ENCODE assay signal across 1 cellular context in the genomic region with DNA sequence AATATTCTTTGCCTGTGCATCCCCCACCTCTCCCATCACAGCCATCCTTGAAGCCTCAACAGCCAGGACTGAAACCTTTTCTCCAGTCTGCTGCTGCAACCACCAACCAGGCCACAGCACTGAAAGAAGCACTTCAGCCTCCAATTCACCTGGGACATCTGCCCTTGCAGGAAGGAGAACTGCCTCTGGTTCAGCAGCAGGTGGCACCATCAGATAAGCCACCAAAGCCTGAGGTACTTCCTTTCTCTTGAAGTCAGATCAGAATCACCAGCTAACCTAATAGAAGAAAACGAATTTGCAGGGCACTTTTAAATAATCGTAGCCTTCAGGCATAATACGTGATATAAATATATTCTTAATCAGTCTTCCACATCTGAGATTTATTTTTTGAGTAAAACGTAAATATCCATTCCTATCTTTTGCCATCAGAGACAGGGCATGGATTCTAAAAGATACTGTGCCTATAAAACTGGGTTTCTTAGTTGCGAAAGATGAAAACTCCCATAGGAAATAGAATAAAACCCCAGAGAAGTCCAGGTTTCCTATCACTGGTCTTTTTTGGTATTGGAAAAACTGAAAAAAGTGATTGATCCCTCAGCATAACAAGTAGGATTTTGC.
TF ChIP-seq lines count a peak whose summit lies in the region.

No MANE protein-coding gene starts in this region.

TF ChIP-seq in GM23338, 12 proteins besides CTCF, POLR2A, EP300 and RAD21 (continued from another document):
- TF ChIP-seq, protein P1, sequence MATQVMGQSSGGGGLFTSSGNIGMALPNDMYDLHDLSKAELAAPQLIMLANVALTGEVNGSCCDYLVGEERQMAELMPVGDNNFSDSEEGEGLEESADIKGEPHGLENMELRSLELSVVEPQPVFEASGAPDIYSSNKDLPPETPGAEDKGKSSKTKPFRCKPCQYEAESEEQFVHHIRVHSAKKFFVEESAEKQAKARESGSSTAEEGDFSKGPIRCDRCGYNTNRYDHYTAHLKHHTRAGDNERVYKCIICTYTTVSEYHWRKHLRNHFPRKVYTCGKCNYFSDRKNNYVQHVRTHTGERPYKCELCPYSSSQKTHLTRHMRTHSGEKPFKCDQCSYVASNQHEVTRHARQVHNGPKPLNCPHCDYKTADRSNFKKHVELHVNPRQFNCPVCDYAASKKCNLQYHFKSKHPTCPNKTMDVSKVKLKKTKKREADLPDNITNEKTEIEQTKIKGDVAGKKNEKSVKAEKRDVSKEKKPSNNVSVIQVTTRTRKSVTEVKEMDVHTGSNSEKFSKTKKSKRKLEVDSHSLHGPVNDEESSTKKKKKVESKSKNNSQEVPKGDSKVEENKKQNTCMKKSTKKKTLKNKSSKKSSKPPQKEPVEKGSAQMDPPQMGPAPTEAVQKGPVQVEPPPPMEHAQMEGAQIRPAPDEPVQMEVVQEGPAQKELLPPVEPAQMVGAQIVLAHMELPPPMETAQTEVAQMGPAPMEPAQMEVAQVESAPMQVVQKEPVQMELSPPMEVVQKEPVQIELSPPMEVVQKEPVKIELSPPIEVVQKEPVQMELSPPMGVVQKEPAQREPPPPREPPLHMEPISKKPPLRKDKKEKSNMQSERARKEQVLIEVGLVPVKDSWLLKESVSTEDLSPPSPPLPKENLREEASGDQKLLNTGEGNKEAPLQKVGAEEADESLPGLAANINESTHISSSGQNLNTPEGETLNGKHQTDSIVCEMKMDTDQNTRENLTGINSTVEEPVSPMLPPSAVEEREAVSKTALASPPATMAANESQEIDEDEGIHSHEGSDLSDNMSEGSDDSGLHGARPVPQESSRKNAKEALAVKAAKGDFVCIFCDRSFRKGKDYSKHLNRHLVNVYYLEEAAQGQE (IDR thresholded peaks at IDR 0.05; ENCODE audit: unreplicated experiment) = no peak
- TF ChIP-seq ZNF331 (CRISPR knock-in tag; IDR thresholded peaks at IDR 0.05; ENCODE audit: low read depth) = no peak
- no peak for TF ChIP-seq EZH2phosphoT487 (IDR thresholded peaks at IDR 0.05; ENCODE audit: unreplicated experiment)
- no peak for TF ChIP-seq ZNF462 (CRISPR knock-in tag; IDR thresholded peaks at IDR 0.05)
